ENCODE assay signal across 1 cellular context in the genomic region with DNA sequence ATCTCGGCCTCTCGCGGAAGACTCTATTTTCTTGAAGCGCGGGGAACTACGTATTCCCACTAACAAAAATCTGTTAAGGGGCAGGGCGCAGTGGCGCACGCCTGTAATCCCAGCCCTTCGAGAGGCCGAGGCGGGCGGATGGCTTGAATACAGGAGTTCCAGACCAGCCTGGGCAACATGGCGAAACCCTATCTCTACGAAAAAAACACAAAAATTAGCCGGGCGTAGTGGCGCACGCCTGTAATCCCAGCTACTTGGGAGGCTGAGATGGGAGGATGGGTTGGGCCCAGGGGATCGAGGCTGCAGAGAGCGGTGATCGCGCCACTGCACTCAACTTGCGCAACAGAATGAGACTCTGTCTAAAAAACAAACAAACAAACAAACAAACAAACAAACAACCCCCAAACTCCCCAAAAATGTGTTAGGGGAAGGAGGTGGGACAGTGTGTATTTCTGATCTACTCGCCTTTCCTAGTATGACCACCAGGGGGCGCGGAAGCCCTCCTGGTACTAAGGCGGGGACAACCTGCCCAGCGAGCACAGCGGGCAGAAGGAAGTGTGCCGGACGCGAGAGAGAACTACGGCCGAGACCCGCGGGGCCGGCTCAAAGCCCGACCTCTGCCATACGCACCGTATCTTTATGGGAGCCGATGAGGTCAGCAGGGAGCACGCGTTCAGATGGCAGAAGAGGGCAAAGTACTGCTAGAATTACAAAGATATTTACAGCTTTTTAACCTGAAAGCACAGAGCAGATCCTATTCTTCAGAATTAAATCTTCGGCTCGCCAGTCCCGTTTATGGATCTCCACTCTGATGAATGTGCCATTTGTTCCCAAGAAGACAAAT.
TF ChIP-seq lines count a peak whose summit lies in the region.

No MANE protein-coding gene starts in this region.

TF ChIP-seq in SK-N-SH treated with all-trans-retinoic acid at 6 μM for 48 hours, 23 proteins besides CTCF, POLR2A, EP300 and RAD21 (continued from another document):
- TF ChIP-seq BACH2 (CRISPR knock-in tag; IDR thresholded peaks at IDR 0.05; ENCODE audit: borderline replicate concordance) = no peak
- TF ChIP-seq, protein P1, sequence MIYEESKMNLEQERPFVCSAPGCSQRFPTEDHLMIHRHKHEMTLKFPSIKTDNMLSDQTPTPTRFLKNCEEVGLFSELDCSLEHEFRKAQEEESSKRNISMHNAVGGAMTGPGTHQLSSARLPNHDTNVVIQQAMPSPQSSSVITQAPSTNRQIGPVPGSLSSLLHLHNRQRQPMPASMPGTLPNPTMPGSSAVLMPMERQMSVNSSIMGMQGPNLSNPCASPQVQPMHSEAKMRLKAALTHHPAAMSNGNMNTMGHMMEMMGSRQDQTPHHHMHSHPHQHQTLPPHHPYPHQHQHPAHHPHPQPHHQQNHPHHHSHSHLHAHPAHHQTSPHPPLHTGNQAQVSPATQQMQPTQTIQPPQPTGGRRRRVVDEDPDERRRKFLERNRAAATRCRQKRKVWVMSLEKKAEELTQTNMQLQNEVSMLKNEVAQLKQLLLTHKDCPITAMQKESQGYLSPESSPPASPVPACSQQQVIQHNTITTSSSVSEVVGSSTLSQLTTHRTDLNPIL (CRISPR knock-in tag; IDR thresholded peaks at IDR 0.05; ENCODE audit: low read depth) = no peak
- no peak for TF ChIP-seq CSDC2 (CRISPR knock-in tag; IDR thresholded peaks at IDR 0.05)
- TF ChIP-seq ZNF70 (CRISPR knock-in tag; IDR thresholded peaks at IDR 0.05) = no peak
- TF ChIP-seq ZC3H10 (CRISPR knock-in tag; IDR thresholded peaks at IDR 0.05) = no peak
